ENCODE assay signal across 8 cellular contexts in genomic region chr2:152174574-152174973, GRCh38. TPM values are rescaled to one million over a fixed set of nuclear protein-coding genes. Genes with fewer than 3 reads are reported as not detected.
DNase-seq lines count a peak whose midpoint lies in the region; ATAC-seq and TF ChIP-seq lines count a peak whose summit lies in the region.

No MANE protein-coding gene starts in this region.

- no peak for ATAC-seq in activated B cell treated with CpG ODN at 0.5 μM for 24 hours (ENCODE audit: low read depth)
- ATAC-seq in GM18502 (IDR thresholded peaks at IDR 0.05; ENCODE audit: poor library complexity, unreplicated experiment) = no peak
- no peak for ATAC-seq in GM18867 (IDR thresholded peaks at IDR 0.05; ENCODE audit: unreplicated experiment)

- H3K4me1 ChIP-seq in HAP-1 (peaks cover 13% of the 10 kb centered on the region), iPS DF 6.9 (ENCODE audit: control insufficient read depth, insufficient read depth, low read length) (no peaks in the 10 kb centered on the region), smooth muscle cell (ENCODE audit: low read depth) (peaks cover 22% of the 10 kb centered on the region)

- in situ Hi-C loops in HAP-1 (cut with MboI; ENCODE audit: low sequenced_read_pairs) = no loop called here

- H3K4me3 ChIP-seq in HAP-1 (peak overlapping the region; percentile 99), iPS DF 6.9 (ENCODE audit: low read length) (peak overlapping the region; percentile 89; the same call in 1 of the 2 replicates), smooth muscle cell (peak overlapping the region; percentile 88)

- H3K27me3 Mint-ChIP-seq in activated B cell treated with CpG ODN at 0.5 μM for 24 hours = no peaks in the 10 kb centered on the region

- H3K4me2 ChIP-seq in smooth muscle cell = peak overlapping the region; percentile 93

- peaks cover 21% of the 10 kb centered on the region for H4K20me1 ChIP-seq in smooth muscle cell (ENCODE audit: low read depth)

- intact Hi-C loops in activated B cell treated with CpG ODN at 0.5 μM for 24 hours (cut with micrococcal nuclease) = loop anchor here (2.0 kb wide), 4 partner anchors 26 to 346 kb away; partner anchors contain the start of genes ARL5A and CACNB4

- H2AFZ ChIP-seq in smooth muscle cell (ENCODE audit: low read depth) = peak overlapping the region; percentile 91

- peak overlapping the region; percentile 96 for H3K9ac ChIP-seq in smooth muscle cell (ENCODE audit: low read depth)

- H3K9me3 Mint-ChIP-seq in activated B cell treated with CpG ODN at 0.5 μM for 24 hours = no peaks in the 10 kb centered on the region

- H3K4me1 Mint-ChIP-seq in activated B cell treated with CpG ODN at 0.5 μM for 24 hours = peaks cover 42% of the 10 kb centered on the region

- no peak for TF ChIP-seq CTCF in activated B cell treated with CpG ODN at 0.5 μM for 24 hours (IDR thresholded peaks at IDR 0.05)
- TF ChIP-seq CTCF in smooth muscle cell (IDR thresholded peaks at IDR 0.05; ENCODE audit: borderline replicate concordance, insufficient read depth, poor library complexity, severe bottlenecking) = no peak

- H3F3A ChIP-seq in smooth muscle cell (ENCODE audit: low read depth) = peaks cover 7% of the 10 kb centered on the region

- WGBS in iPS DF 6.9 (ENCODE audit: insufficient coverage, insufficient read length) = no CpG with 5 or more reads among the region's 7 CpGs
- WGBS in smooth muscle cell (ENCODE audit: low lambda C conversion rate) = 50% methylated on average over 7 of the region's 7 CpGs

- POLR2A ChIA-PET in activated B cell treated with CpG ODN at 0.5 μM for 24 hours (lab: Charles Lee) = interaction anchor here (0.6 to 3.8 kb wide), 3 partner anchors 161 to 764 kb away, joined by 4 to 27 read pairs (median 5); partner anchors contain the start of genes ARL6IP6 and PRPF40A

- H3K27ac Mint-ChIP-seq in activated B cell treated with CpG ODN at 0.5 μM for 24 hours = peak overlapping the region; percentile 100

- no peaks in the 10 kb centered on the region for H3K9me3 ChIP-seq in HAP-1
- no peaks in the 10 kb centered on the region for H3K9me3 ChIP-seq in iPS DF 6.9 (ENCODE audit: control insufficient read depth, insufficient read depth, low read length)
- H3K9me3 ChIP-seq in smooth muscle cell (replicated peaks; ENCODE audit: low read depth) = no peaks in the 10 kb centered on the region

- H3K36me3 ChIP-seq in HAP-1 (replicated peaks) (no peaks in the 10 kb centered on the region), iPS DF 6.9 (ENCODE audit: control insufficient read depth, insufficient read depth, low read length) (no peaks in the 10 kb centered on the region), smooth muscle cell (ENCODE audit: low read depth) (no peaks in the 10 kb centered on the region)

- no peak for DNase-seq in HAP-1 (ENCODE audit: low spot score in 2 of 2)
- no peak for DNase-seq in activated B cell treated with CpG ODN at 0.5 μM for 24 hours
- DNase-seq in iPS DF 6.9 (ENCODE audit: low read depth, low spot score) = no peak
- no peak for DNase-seq in smooth muscle cell (lab: John Stamatoyannopoulos, UW; ENCODE audit: unreplicated experiment)
- DNase-seq in dermis blood vessel endothelial cell = no peak
- no peak for DNase-seq in NOMO-1 (lab: John Stamatoyannopoulos, UW; ENCODE audit: unreplicated experiment in 2 of 2)

- no peaks in the 10 kb centered on the region for H3K27me3 ChIP-seq in HAP-1 (ENCODE audit: low read depth)
- no peaks in the 10 kb centered on the region for H3K27me3 ChIP-seq in iPS DF 6.9 (ENCODE audit: control insufficient read depth, insufficient read depth, low read length)
- H3K27me3 ChIP-seq in smooth muscle cell (ENCODE audit: low read depth) = no peaks in the 10 kb centered on the region

- no peak overlapping the region for H3K27ac ChIP-seq in iPS DF 6.9 (ENCODE audit: low read length)
- H3K27ac ChIP-seq in smooth muscle cell (ENCODE audit: low read depth) = peak overlapping the region; percentile 97

- H3K79me2 ChIP-seq in smooth muscle cell (ENCODE audit: low read depth) = peaks cover 54% of the 10 kb centered on the region

- H3K36me3 Mint-ChIP-seq in activated B cell treated with CpG ODN at 0.5 μM for 24 hours (ENCODE audit: low read depth) = peaks cover 16% of the 10 kb centered on the region

- CTCF ChIA-PET in activated B cell treated with CpG ODN at 0.5 μM for 24 hours (lab: Charles Lee) = interaction anchor here (1.0 to 3.0 kb wide), 4 partner anchors 21 to 464 kb away, joined by 3 to 40 read pairs (median 8); no protein-coding TSS in a partner anchor

- H3K4me3 Mint-ChIP-seq in activated B cell treated with CpG ODN at 0.5 μM for 24 hours = peak overlapping the region; percentile 97

RNA-seq across cellular contexts. Expression of gene STAM2, which starts 1.0 kb away (rescaled TPM):
- total RNA-seq in activated B cell treated with CpG ODN at 0.5 μM for 24 hours (24.5 and 27.4 TPM in 2 replicates), smooth muscle cell (58.2 and 59.6 TPM in 2 replicates), dermis blood vessel endothelial cell (28.9 and 30.6 TPM in 2 replicates)
- polyA plus RNA-seq in smooth muscle cell = 11.9 and 12.2 TPM in 2 replicates
